Comparison of ENCODE assay signal across 1 cellular context in genomic region chr20:61800359-61801064, GRCh38.
TF ChIP-seq lines count a peak whose summit lies in the region.

No MANE protein-coding gene starts in this region.

TF ChIP-seq in H1, 55 proteins besides CTCF, POLR2A, EP300 and RAD21 (continued from another document):
- no peak for TF ChIP-seq CBX5 (IDR thresholded peaks at IDR 0.05; ENCODE audit: low read depth, low read length)
